Comparison of ENCODE assay signal across 25 cellular contexts in the genomic region with DNA sequence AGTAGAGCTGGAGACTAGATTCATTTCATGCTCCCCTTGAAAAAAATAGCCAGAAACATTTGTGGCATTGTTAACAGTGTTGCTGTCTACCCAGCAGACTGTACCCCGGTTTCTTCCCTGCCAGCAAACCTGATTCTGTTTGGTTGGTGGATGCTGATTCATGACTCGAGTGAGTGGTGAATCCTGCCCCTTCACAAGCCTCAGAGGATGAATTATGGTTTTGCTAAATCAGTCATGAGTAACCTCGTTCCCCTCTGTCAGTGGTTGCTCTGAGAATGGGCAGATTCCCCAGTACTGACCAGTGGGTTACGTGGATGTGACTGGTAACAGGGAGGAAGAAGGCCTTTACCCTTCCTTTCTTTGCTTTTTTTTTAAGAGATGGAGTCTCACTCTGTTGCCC. TPM values are rescaled to one million over a fixed set of nuclear protein-coding genes. Genes with fewer than 3 reads are reported as not detected.
A peak's percentile ranks its signal among the peaks of the same experiment; 100 is the strongest.
DNase-seq lines count a peak whose midpoint lies in the region; TF ChIP-seq lines count a peak whose summit lies in the region.
"Had no signal": no experiment of that assay in that cellular context is flagged by ENCODE, and none has a peak within 500 bp of the region (broad histone marks: within the 10 kb centered on the region; RNA-seq: fewer than 3 reads in every experiment).

No MANE protein-coding gene starts in this region.

- TF ChIP-seq POLR2A in NB4 (IDR thresholded peaks at IDR 0.05; ENCODE audit: extremely low read depth, insufficient read length): no peak

- H3K27me3 ChIP-seq in GM23248 (replicated peaks; ENCODE audit: insufficient read depth): no peaks in the 10 kb centered on the region
- H3K27me3 ChIP-seq: cardiac muscle cell, left lung, sigmoid colon had no signal

- H3K27me3 Mint-ChIP-seq in T-helper 2 cell treated with Interferon-gamma antibody and Interleukin-4, amounts not matched to agents 5 μg/mL and 100 μg/mL, for 36 hours (ENCODE audit: low read depth): no peaks in the 10 kb centered on the region
- H3K27me3 Mint-ChIP-seq: activated CD4-positive, alpha-beta memory T cell treated with anti-CD3 and anti-CD28 coated beads for 36 hours; dendritic cell treated with granulocyte-macrophage colony-stimulating factor and Interleukin-4, amounts not matched to agents 40 ng/mL and 50 ng/mL, for 4 days; progenitor cell of endocrine pancreas had no signal

- H3K4me2 ChIP-seq in GM23248 (ENCODE audit: unreplicated experiment): no peak overlapping the region
- H3K4me2 ChIP-seq: KMS-11 had no signal

- DNase-seq in AG08395 (ENCODE audit: low spot score) (peak; percentile 59), GM23248 (peak; percentile 82), NB4 (ENCODE audit: low read depth) (peak; percentile 21), foreskin fibroblast (peak; percentile 15 to 49), NCI-H82 treated with DMSO at 0.1 percent for 48 hours (lab: John Stamatoyannopoulos, UW; ENCODE audit: unreplicated experiment) (no peak), UCSD-AML1 (lab: John Stamatoyannopoulos, UW; ENCODE audit: unreplicated experiment) (no peak), Kasumi-1 (lab: John Stamatoyannopoulos, UW) (no peak)
- no peak for DNase-seq in T-helper 2 cell treated with Interferon-gamma antibody and Interleukin-4, amounts not matched to agents 5 μg/mL and 100 μg/mL, for 36 hours (ENCODE audit: low spot score)
- DNase-seq: activated CD4-positive, alpha-beta memory T cell treated with anti-CD3 and anti-CD28 coated beads for 36 hours; activated CD4-positive, CD25-positive, alpha-beta regulatory T cell; amniotic stem cell; C1 segment of cervical spinal cord; GDM1; heart right ventricle; NCI-H1417; nephron progenitor cell; sigmoid colon had no signal

- WGBS in GM23248 (ENCODE audit: low coverage in 1 of 2, low lambda C conversion rate in 2 of 2, missing lambda C conversion rate in 2 of 2), 2 experiments: 0 to 4% methylated on average over 4 of the region's 4 CpGs

- 0 out of 2 replicates have a peak overlapping the region, but pooled peaks have one; percentile 19 for H3K27ac ChIP-seq in GM23248
- H3K27ac ChIP-seq: cardiac muscle cell, heart right ventricle, KMS-11, left lung, RWPE1, sigmoid colon had no signal

- no peaks in the 10 kb centered on the region for H4K20me1 ChIP-seq in GM23248 (ENCODE audit: insufficient read depth)

- H3K27ac Mint-ChIP-seq in T-helper 2 cell treated with Interferon-gamma antibody and Interleukin-4, amounts not matched to agents 5 μg/mL and 100 μg/mL, for 36 hours: no peak overlapping the region
- H3K27ac Mint-ChIP-seq: activated CD4-positive, alpha-beta memory T cell treated with anti-CD3 and anti-CD28 coated beads for 36 hours; dendritic cell treated with granulocyte-macrophage colony-stimulating factor and Interleukin-4, amounts not matched to agents 40 ng/mL and 50 ng/mL, for 4 days; nephron progenitor cell; progenitor cell of endocrine pancreas had no signal

- in situ Hi-C loops in GM23248 (cut with MboI): no loop called here

- no peaks in the 10 kb centered on the region for H3K9me3 ChIP-seq in GM23248 (ENCODE audit: low read depth)
- H3K9me3 ChIP-seq: heart right ventricle, left lung, sigmoid colon had no signal

- H3K79me2 ChIP-seq in GM23248 (ENCODE audit: insufficient read depth): no peaks in the 10 kb centered on the region

- H3K4me1 ChIP-seq in GM23248 (ENCODE audit: insufficient read depth): peaks cover 4% of the 10 kb centered on the region; the same call in 1 of the 2 replicates
- H3K4me1 ChIP-seq: left lung, sigmoid colon had no signal

- H3K4me3 ChIP-seq in GM23248 (no peak overlapping the region), NB4 (ENCODE audit: low read depth, low read length) (no peak overlapping the region), foreskin fibroblast (ENCODE audit: low read depth in 1 of 2, low read length in 2 of 2) (no peak overlapping the region)
- H3K4me3 ChIP-seq: cardiac muscle cell, heart right ventricle, left lung, sigmoid colon had no signal

- H3K4me1 Mint-ChIP-seq in T-helper 2 cell treated with Interferon-gamma antibody and Interleukin-4, amounts not matched to agents 5 μg/mL and 100 μg/mL, for 36 hours (ENCODE audit: low read depth): no peaks in the 10 kb centered on the region
- H3K4me1 Mint-ChIP-seq: nephron progenitor cell had no signal

- H3K4me3 Mint-ChIP-seq in T-helper 2 cell treated with Interferon-gamma antibody and Interleukin-4, amounts not matched to agents 5 μg/mL and 100 μg/mL, for 36 hours: no peak overlapping the region
- H3K4me3 Mint-ChIP-seq: activated CD4-positive, alpha-beta memory T cell treated with anti-CD3 and anti-CD28 coated beads for 36 hours; dendritic cell treated with granulocyte-macrophage colony-stimulating factor and Interleukin-4, amounts not matched to agents 40 ng/mL and 50 ng/mL, for 4 days; nephron progenitor cell had no signal

- H3K9me3 Mint-ChIP-seq in T-helper 2 cell treated with Interferon-gamma antibody and Interleukin-4, amounts not matched to agents 5 μg/mL and 100 μg/mL, for 36 hours: no peaks in the 10 kb centered on the region
- H3K9me3 Mint-ChIP-seq: activated CD4-positive, alpha-beta memory T cell treated with anti-CD3 and anti-CD28 coated beads for 36 hours; dendritic cell treated with granulocyte-macrophage colony-stimulating factor and Interleukin-4, amounts not matched to agents 40 ng/mL and 50 ng/mL, for 4 days; nephron progenitor cell had no signal

- H3K36me3 ChIP-seq in GM23248 (ENCODE audit: low read depth): no peaks in the 10 kb centered on the region
- H3K36me3 ChIP-seq: cardiac muscle cell, sigmoid colon had no signal

- no peaks in the 10 kb centered on the region for H3K9me2 ChIP-seq in GM23248 (ENCODE audit: insufficient read depth)

- H3F3A ChIP-seq in GM23248 (ENCODE audit: insufficient read depth): no peaks in the 10 kb centered on the region

- no peak overlapping the region for H3K9ac ChIP-seq in GM23248
- H3K9ac ChIP-seq: KMS-11 had no signal

- TF ChIP-seq CTCF in NB4 (IDR thresholded peaks at IDR 0.05; ENCODE audit: low read depth, low read length) (no peak), foreskin fibroblast (IDR thresholded peaks at IDR 0.05; ENCODE audit: low read depth, low read length) (no peak)

- no peaks in the 10 kb centered on the region for H3K36me3 Mint-ChIP-seq in T-helper 2 cell treated with Interferon-gamma antibody and Interleukin-4, amounts not matched to agents 5 μg/mL and 100 μg/mL, for 36 hours (ENCODE audit: low read depth)
- H3K36me3 Mint-ChIP-seq: activated CD4-positive, alpha-beta memory T cell treated with anti-CD3 and anti-CD28 coated beads for 36 hours had no signal

- no peak overlapping the region for H2AFZ ChIP-seq in GM23248

RNA-seq across cellular contexts. Expression of a gene that starts 10.1 kb away (rescaled TPM):
- total RNA-seq in GM23248 (2014; rRNA removed; shearing (Covaris generic)): not detected in 2 replicates
- polyA plus RNA-seq in GM23248 (2016; fragmentation: Nextera tagmentation; extraction: Ambion mirVana): not detected in 2 replicates
- total RNA-seq: A673; activated CD4-positive, alpha-beta memory T cell treated with anti-CD3 and anti-CD28 coated beads for 36 hours; cardiac muscle cell; NCI-H460; progenitor cell of endocrine pancreas had no signal
- polyA plus RNA-seq: cardiac muscle cell had no signal

RNA-seq across cellular contexts. Expression of a gene that starts 53.7 kb away (rescaled TPM):
- total RNA-seq in GM23248 (2014; rRNA removed; shearing (Covaris generic)): 74.8 and 85.9 TPM in 2 replicates
- 222 and 226 TPM in 2 replicates for polyA plus RNA-seq in GM23248 (2016; fragmentation: Nextera tagmentation; extraction: Ambion mirVana)

Comparison
In these comparisons a context has a peak if more than half of its experiments do, and no peak if none do; other contexts are left out.
1. DNase-seq: peak in AG08395 (single experiment), GM23248 (single experiment), NB4 (single experiment) and foreskin fibroblast (2 of 2); none in T-helper 2 cell treated with Interferon-gamma antibody and Interleukin-4, amounts not matched to agents 5 μg/mL and 100 μg/mL, for 36 hours (single experiment), NCI-H82 treated with DMSO at 0.1 percent for 48 hours (single experiment), UCSD-AML1 (single experiment) and Kasumi-1 (0 of 2).